ENCODE assay signal across 8 cellular contexts in genomic region chr17:16286009-16286946, GRCh38.
DNase-seq lines count a peak whose midpoint lies in the region; ATAC-seq, FAIRE-seq and TF ChIP-seq lines count a peak whose summit lies in the region.

No MANE protein-coding gene starts in this region.

- peaks cover 1% of the 10 kb centered on the region for H3K9me3 Mint-ChIP-seq in activated CD4-positive, alpha-beta T cell treated with anti-CD3 and anti-CD28 coated beads for 36 hours (ENCODE audit: low read depth)

- H3K4me1 ChIP-seq in GM23248 (ENCODE audit: insufficient read depth) = peaks cover 65% of the 10 kb centered on the region
- peaks cover 0 to 47% (median 16%) of the 10 kb centered on the region in 4 donors for H3K4me1 ChIP-seq in right lobe of liver

- intact Hi-C loops in activated CD4-positive, alpha-beta T cell treated with anti-CD3 and anti-CD28 coated beads for 36 hours (cut with DNase I, micrococcal nuclease) = loop anchor here (1.0 to 5.0 kb wide), 10 partner anchors 57 to 301 kb away; partner anchors contain the start of genes CENPV (in 2 of the 2), NCOR1 (in 2 of the 2) and PIGL (in 1 of the 2)
- intact Hi-C loops in right lobe of liver (cut with DNase I) = no loop called here

- in situ Hi-C loops in GM23248 (cut with MboI) = no loop called here

- peak overlapping the region; percentile 78 for H3K9ac ChIP-seq in GM23248

- H3F3A ChIP-seq in GM23248 (ENCODE audit: insufficient read depth) = peaks cover 59% of the 10 kb centered on the region

- H2AFZ ChIP-seq in GM23248 = peak overlapping the region; percentile 86

- peak; percentile 83 for FAIRE-seq in G401.6 (lab: Jason Lieb, UNC)

- peaks cover 53% of the 10 kb centered on the region for H3K4me1 Mint-ChIP-seq in activated CD4-positive, alpha-beta T cell treated with anti-CD3 and anti-CD28 coated beads for 36 hours

- ATAC-seq in activated CD4-positive, alpha-beta T cell treated with anti-CD3 and anti-CD28 coated beads for 36 hours = peak; percentile 94
- peak; percentile 86 to 94 (median 92) for ATAC-seq in right lobe of liver

- peak overlapping the region; percentile 96 for H3K27ac Mint-ChIP-seq in activated CD4-positive, alpha-beta T cell treated with anti-CD3 and anti-CD28 coated beads for 36 hours

- H3K36me3 ChIP-seq in GM23248 (ENCODE audit: low read depth) (no peaks in the 10 kb centered on the region), KOPT-K1 (ENCODE audit: insufficient read depth, low read length) (no peaks in the 10 kb centered on the region), right lobe of liver (no peaks in the 10 kb centered on the region)

- peak overlapping the region; percentile 66 for H3K4me3 Mint-ChIP-seq in activated CD4-positive, alpha-beta T cell treated with anti-CD3 and anti-CD28 coated beads for 36 hours

- H3K79me2 ChIP-seq in GM23248 (ENCODE audit: insufficient read depth) = no peaks in the 10 kb centered on the region

- no peaks in the 10 kb centered on the region for H3K9me2 ChIP-seq in GM23248 (ENCODE audit: insufficient read depth)

- TF ChIP-seq CTCF in right lobe of liver (IDR thresholded peaks at IDR 0.05) = no peak

- CTCF ChIA-PET in activated CD4-positive, alpha-beta T cell treated with anti-CD3 and anti-CD28 coated beads for 36 hours (lab: Charles Lee) = interaction anchor here (0.6 to 1.7 kb wide), 9 partner anchors 13 to 131 kb away, joined by 3 to 8 read pairs (median 3); partner anchors contain the start of genes CENPV, NCOR1 and UBB

- H3K9me3 ChIP-seq in GM23248 (ENCODE audit: low read depth) (no peaks in the 10 kb centered on the region), KOPT-K1 (ENCODE audit: insufficient read depth, low read length, poor library complexity, severe bottlenecking) (no peaks in the 10 kb centered on the region), right lobe of liver (no peaks in the 10 kb centered on the region)

- TF ChIP-seq POLR2A in right lobe of liver (IDR thresholded peaks at IDR 0.05) = peak; percentile 79

- 6 to 7% methylated on average over 26 of the region's 26 CpGs for WGBS in GM23248 (ENCODE audit: low coverage in 1 of 2, low lambda C conversion rate in 2 of 2, missing lambda C conversion rate in 2 of 2), 2 experiments
- 23% methylated on average over 21 of the region's 26 CpGs for WGBS in right lobe of liver (ENCODE audit: insufficient coverage, low coverage, low lambda C conversion rate, missing lambda C conversion rate)

- POLR2A ChIA-PET in activated CD4-positive, alpha-beta T cell treated with anti-CD3 and anti-CD28 coated beads for 36 hours (lab: Charles Lee) = interaction anchor here (0.6 to 1.1 kb wide), 3 partner anchors 94 to 152 kb away, joined by 3 to 5 read pairs (median 4); partner anchors contain the start of gene UBB

- H3K4me3 ChIP-seq in GM23248 = peak overlapping the region; percentile 70
- H3K4me3 ChIP-seq in right lobe of liver = peak overlapping the region in 1 of 3 donors; percentile 3

- peaks cover 26% of the 10 kb centered on the region for H3K36me3 Mint-ChIP-seq in activated CD4-positive, alpha-beta T cell treated with anti-CD3 and anti-CD28 coated beads for 36 hours (ENCODE audit: low read depth)

- H4K20me1 ChIP-seq in GM23248 (ENCODE audit: insufficient read depth) = no peaks in the 10 kb centered on the region

- H3K27ac ChIP-seq in GM23248 (peak overlapping the region; percentile 96), KOPT-K1 (ENCODE audit: low read depth, low read length, poor library complexity, severe bottlenecking) (peak overlapping the region; percentile 85), right lobe of liver (peak overlapping the region; percentile 90 to 97 (median 96))

- DNase-seq in GM23248 (peak; percentile 98), dedifferentiated amniotic fluid mesenchymal stem cell (ENCODE audit: extremely low spot score) (peak; percentile 82), right lobe of liver (peak; percentile 87 to 95 (median 93)), NCI-H2171 treated with DMSO at 0.1 percent for 48 hours (lab: John Stamatoyannopoulos, UW) (no peak)
- peak; percentile 90 for DNase-seq in activated CD4-positive, alpha-beta T cell treated with anti-CD3 and anti-CD28 coated beads for 36 hours
- DNase-seq in stimulated activated CD4-positive, alpha-beta T cell treated with anti-CD3 and anti-CD28 coated beads, TNF-alpha, amount 100 ng/mL, for 4 hours (ENCODE audit: low read depth in 3 of 3) = peak; percentile 29 to 59 (median 45)

- H3K27me3 ChIP-seq in GM23248 (replicated peaks; ENCODE audit: insufficient read depth) (no peaks in the 10 kb centered on the region), right lobe of liver (no peaks in the 10 kb centered on the region)

- peak overlapping the region; percentile 96 for H3K4me2 ChIP-seq in GM23248 (ENCODE audit: unreplicated experiment)

- no peaks in the 10 kb centered on the region for H3K27me3 Mint-ChIP-seq in activated CD4-positive, alpha-beta T cell treated with anti-CD3 and anti-CD28 coated beads for 36 hours

Comparison
In these comparisons a context has a peak if more than half of its experiments do, and no peak if none do; other contexts are left out.
1. intact Hi-C loops: an anchor here in activated CD4-positive, alpha-beta T cell treated with anti-CD3 and anti-CD28 coated beads for 36 hours (1.0 to 5.0 kb wide); none called in right lobe of liver.